In genomic region chr6:117399924-117400323, GRCh38 we compare ENCODE assay signal across 12 cellular contexts. TPM values are rescaled to one million over a fixed set of nuclear protein-coding genes. Genes with fewer than 3 reads are reported as not detected.
A peak's percentile ranks its signal among the peaks of the same experiment; 100 is the strongest.
DNase-seq lines count a peak whose midpoint lies in the region; ATAC-seq, FAIRE-seq and TF ChIP-seq lines count a peak whose summit lies in the region.
"Had no signal": no experiment of that assay in that cellular context is flagged by ENCODE, and none has a peak within 500 bp of the region (broad histone marks: within the 10 kb centered on the region; RNA-seq: fewer than 3 reads in every experiment).

No MANE protein-coding gene starts in this region.

- no peak for TF ChIP-seq POLR2A in right lobe of liver (IDR thresholded peaks at IDR 0.05)

- H2AFZ ChIP-seq in Karpas-422 (ENCODE audit: low read length): no peak overlapping the region

- H3K4me2 ChIP-seq in Karpas-422 (ENCODE audit: low read depth, low read length, poor library complexity, severe bottlenecking): no peak overlapping the region

- 67% methylated on average over 1 of the region's 1 CpG for WGBS in right lobe of liver (ENCODE audit: insufficient coverage, low coverage, low lambda C conversion rate, missing lambda C conversion rate)

- H3K27me3 ChIP-seq in BJ (ENCODE audit: control insufficient read depth, insufficient read depth, low read length) (no peaks in the 10 kb centered on the region), brain microvascular endothelial cell (replicated peaks) (no peaks in the 10 kb centered on the region), right lobe of liver (no peaks in the 10 kb centered on the region), Karpas-422 (ENCODE audit: low read length) (no peaks in the 10 kb centered on the region)
- H3K27me3 ChIP-seq: heart left ventricle had no signal

- no peak overlapping the region for H3K9ac ChIP-seq in Karpas-422 (ENCODE audit: low read length)

- H3K27ac ChIP-seq in brain microvascular endothelial cell (no peak overlapping the region), right lobe of liver (no peak overlapping the region), Karpas-422 (ENCODE audit: low read length) (no peak overlapping the region)
- H3K27ac ChIP-seq: heart left ventricle had no signal

- H3K9me3 ChIP-seq in right lobe of liver (no peaks in the 10 kb centered on the region), Karpas-422 (ENCODE audit: low read length) (no peaks in the 10 kb centered on the region)
- H3K9me3 ChIP-seq: heart left ventricle had no signal

- peaks cover 0 to 30% (median 0%) of the 10 kb centered on the region in 4 donors for H3K4me1 ChIP-seq in right lobe of liver
- H3K4me1 ChIP-seq in Karpas-422 (ENCODE audit: low read length): no peaks in the 10 kb centered on the region

- CTCF ChIA-PET in BJ (lab: Yijun Ruan, JAX): interaction anchor here (0.8 to 2.5 kb wide), 12 partner anchors 8 to 206 kb away, joined by 3 to 9 read pairs (median 4); partner anchors contain the start of gene ROS1

- no peak overlapping the region for H3K4me3 ChIP-seq in BJ (ENCODE audit: low read depth, low read length)
- H3K4me3 ChIP-seq in brain microvascular endothelial cell (ENCODE audit: low read depth, low read length): no peak overlapping the region
- no peak overlapping the region for H3K4me3 ChIP-seq in right lobe of liver
- no peak overlapping the region for H3K4me3 ChIP-seq in Karpas-422 (ENCODE audit: low read length)
- H3K4me3 ChIP-seq: heart left ventricle had no signal

- no peaks in the 10 kb centered on the region for H4K20me1 ChIP-seq in Karpas-422 (ENCODE audit: insufficient read depth, low read depth, low read length)

- peak in 2 of 4 donors; percentile 32 to 36 for ATAC-seq in right lobe of liver
- ATAC-seq: heart left ventricle had no signal

- TF ChIP-seq CTCF in BJ (IDR thresholded peaks at IDR 0.05; ENCODE audit: insufficient read depth, low read depth, low read length) (peak; percentile 42), brain microvascular endothelial cell (IDR thresholded peaks at IDR 0.05; ENCODE audit: low read depth, low read length, missing control alignments) (peak; percentile 52), right lobe of liver (IDR thresholded peaks at IDR 0.05) (peak; percentile 17 to 47 (median 32))

- H3K9me2 ChIP-seq in Karpas-422 (replicated peaks; ENCODE audit: insufficient read depth, low read length): no peaks in the 10 kb centered on the region

- no peaks in the 10 kb centered on the region for H3K36me3 ChIP-seq in BJ (ENCODE audit: control insufficient read depth, insufficient read depth, low read length)
- no peaks in the 10 kb centered on the region for H3K36me3 ChIP-seq in brain microvascular endothelial cell (replicated peaks)
- H3K36me3 ChIP-seq in right lobe of liver: no peaks in the 10 kb centered on the region
- no peaks in the 10 kb centered on the region for H3K36me3 ChIP-seq in Karpas-422 (ENCODE audit: insufficient read depth, low read length)
- H3K36me3 ChIP-seq: heart left ventricle had no signal

- no peak for DNase-seq in BJ (ENCODE audit: low read depth)
- peak; percentile 29 for DNase-seq in HTR-8/SVneo (ENCODE audit: insufficient read length, low spot score)
- DNase-seq in brain microvascular endothelial cell: no peak
- no peak for DNase-seq in right lobe of liver
- DNase-seq in DMS79 treated with DMSO at 0.1 percent for 48 hours (lab: John Stamatoyannopoulos, UW): no peak
- DNase-seq in cerebellum (ENCODE audit: low spot score): no peak
- no peak for DNase-seq in Karpas-422
- no peak for DNase-seq in NCI-H2227 treated with DMSO at 0.1 percent for 48 hours (lab: John Stamatoyannopoulos, UW)
- DNase-seq: activated CD4-positive, alpha-beta memory T cell treated with anti-CD3 and anti-CD28 coated beads for 36 hours; amygdala; heart left ventricle had no signal

- intact Hi-C loops in right lobe of liver (cut with DNase I): no loop called here

- peak; percentile 4 for FAIRE-seq in HTR-8/SVneo (lab: Jason Lieb, UNC)

- no peaks in the 10 kb centered on the region for H3K79me2 ChIP-seq in Karpas-422 (ENCODE audit: low read length)

- in situ Hi-C loops in brain microvascular endothelial cell (cut with HindIII; ENCODE audit: low pct_ligation_motif_present, low sequenced_read_pairs): no loop called here

- POLR2A ChIA-PET in BJ (lab: Charles Lee): no interaction called here

RNA-seq across cellular contexts. Expression of gene ROS1, which starts 25.8 kb away (rescaled TPM):
- 0.16 and 0.29 TPM in 2 replicates for polyA plus RNA-seq in BJ (2011; rRNA removed)
- polyA minus RNA-seq in BJ (2011; rRNA and poly(A)+ RNA removed): 0.26 and 0.33 TPM in 2 replicates
- total RNA-seq in right lobe of liver: under 1 TPM in 3 of 6 experiments, not detected in 3; 0.07 to 0.12 (median 0.07) TPM
- total RNA-seq in cerebellum: not detected
- not detected in 2 replicates for total RNA-seq in Karpas-422 (2014; rRNA removed; shearing (Covaris generic); ENCODE audit: low replicate concordance)
- total RNA-seq: activated CD4-positive, alpha-beta memory T cell treated with anti-CD3 and anti-CD28 coated beads for 36 hours had no signal
- polyA plus RNA-seq: neural cell had no signal
